ENCODE assay signal across 1 cellular context in the genomic region with DNA sequence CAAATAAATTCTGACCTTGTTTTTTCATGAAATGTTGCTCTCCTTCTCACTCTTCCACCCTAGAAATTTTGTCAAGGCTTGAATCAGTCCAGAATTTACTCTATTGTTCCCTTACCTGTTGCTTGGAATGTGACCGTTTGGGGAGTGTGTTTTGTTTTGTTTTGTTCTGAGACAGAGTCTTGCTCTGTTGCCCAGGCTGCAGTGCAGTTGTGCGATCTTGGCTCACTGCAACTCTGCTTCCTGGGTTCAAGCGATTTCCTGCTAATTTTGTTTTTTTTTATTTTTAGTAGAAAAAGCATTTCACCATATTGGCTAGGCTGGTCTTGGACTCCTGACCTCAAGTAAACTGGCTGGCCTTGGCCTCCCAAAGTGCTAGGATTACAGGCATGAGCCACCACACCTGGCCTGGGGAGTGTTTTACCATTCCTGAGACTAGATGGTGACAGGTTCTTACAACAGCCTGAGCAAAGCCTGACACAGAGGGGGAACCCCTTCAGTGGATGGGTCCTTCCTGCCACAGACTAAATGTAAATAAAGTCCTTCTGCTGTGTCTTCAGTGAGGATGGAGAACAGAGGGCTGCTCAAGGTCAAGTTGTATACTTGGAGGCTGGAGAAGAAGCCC.
TF ChIP-seq lines count a peak whose summit lies in the region.

No MANE protein-coding gene starts in this region.

TF ChIP-seq in IMR-90, 13 proteins besides CTCF, POLR2A, EP300 and RAD21 (continued from another document):
- TF ChIP-seq CEBPB (IDR thresholded peaks at IDR 0.05; ENCODE audit: low read depth, low read length) (no peak), MXI1 (IDR thresholded peaks at IDR 0.05; ENCODE audit: borderline replicate concordance, low read depth, low read length) (no peak), NFE2L2 (IDR thresholded peaks at IDR 0.05; ENCODE audit: low read depth, low read length) (no peak), ELK1 (IDR thresholded peaks at IDR 0.05; ENCODE audit: borderline replicate concordance, low read depth, low read length) (no peak)
